ENCODE assay signal across 22 cellular contexts in genomic region chr11:2176389-2176900, GRCh38. TPM values are rescaled to one million over a fixed set of nuclear protein-coding genes. Genes with fewer than 3 reads are reported as not detected.
"Had no signal": no experiment of that assay in that cellular context is flagged by ENCODE, and none has a peak within 500 bp of the region (broad histone marks: within the 10 kb centered on the region; RNA-seq: fewer than 3 reads in every experiment).

No MANE protein-coding gene starts in this region.

- H3K36me3 Mint-ChIP-seq: activated naive CD4-positive, alpha-beta T cell treated with anti-CD3 and anti-CD28 coated beads, Interleukin-2, amount 10 ng/mL, durations not matched to agents 7 days and 5 days; activated naive CD8-positive, alpha-beta T cell treated with anti-CD3 and anti-CD28 coated beads for 36 hours had no signal

- H3K9me3 Mint-ChIP-seq: activated CD4-positive, alpha-beta memory T cell treated with anti-CD3 and anti-CD28 coated beads, Interleukin-2, amount 10 ng/mL, durations not matched to agents 7 days and 5 days; activated naive CD8-positive, alpha-beta T cell treated with anti-CD3 and anti-CD28 coated beads for 36 hours; activated T-helper 2 cell treated with anti-CD3 and anti-CD28 coated beads, Interferon-gamma antibody, Interleukin-2, Interleukin-4, amounts not matched to agents 10 μg/mL and 5 μg/mL and 100 μg/mL, durations not matched to agents 14 hours and 24 hours and 36 hours had no signal

- H3K27ac Mint-ChIP-seq: activated CD4-positive, alpha-beta memory T cell treated with anti-CD3 and anti-CD28 coated beads, Interleukin-2, amount 10 ng/mL, durations not matched to agents 7 days and 5 days; activated CD4-positive, alpha-beta T cell treated with anti-CD3 and anti-CD28 coated beads, Interleukin-2, amount 10 ng/mL, durations not matched to agents 7 days and 5 days; activated naive CD4-positive, alpha-beta T cell treated with anti-CD3 and anti-CD28 coated beads, Interleukin-2, amount 10 ng/mL, durations not matched to agents 7 days and 5 days; activated naive CD8-positive, alpha-beta T cell treated with anti-CD3 and anti-CD28 coated beads for 36 hours; activated T-helper 2 cell treated with anti-CD3 and anti-CD28 coated beads, Interferon-gamma antibody, Interleukin-2, Interleukin-4, amounts not matched to agents 10 μg/mL and 5 μg/mL and 100 μg/mL, durations not matched to agents 14 hours and 24 hours and 36 hours; T-helper 17 cell had no signal

- H3K4me3 Mint-ChIP-seq: activated CD4-positive, alpha-beta memory T cell treated with anti-CD3 and anti-CD28 coated beads, Interleukin-2, amount 10 ng/mL, durations not matched to agents 7 days and 5 days; activated CD4-positive, alpha-beta T cell treated with anti-CD3 and anti-CD28 coated beads, Interleukin-2, amount 10 ng/mL, durations not matched to agents 7 days and 5 days; activated naive CD4-positive, alpha-beta T cell treated with anti-CD3 and anti-CD28 coated beads, Interleukin-2, amount 10 ng/mL, durations not matched to agents 7 days and 5 days; activated naive CD8-positive, alpha-beta T cell treated with anti-CD3 and anti-CD28 coated beads for 36 hours; T-helper 17 cell had no signal

- ATAC-seq: T-helper 17 cell had no signal

- H3K27me3 Mint-ChIP-seq: activated CD4-positive, alpha-beta memory T cell treated with anti-CD3 and anti-CD28 coated beads, Interleukin-2, amount 10 ng/mL, durations not matched to agents 7 days and 5 days; activated CD4-positive, alpha-beta T cell treated with anti-CD3 and anti-CD28 coated beads, Interleukin-2, amount 10 ng/mL, durations not matched to agents 7 days and 5 days; activated naive CD4-positive, alpha-beta T cell treated with anti-CD3 and anti-CD28 coated beads, Interleukin-2, amount 10 ng/mL, durations not matched to agents 7 days and 5 days; activated naive CD8-positive, alpha-beta T cell treated with anti-CD3 and anti-CD28 coated beads for 36 hours; T-helper 17 cell had no signal

- DNase-seq: activated CD4-positive, alpha-beta memory T cell treated with anti-CD3 and anti-CD28 coated beads, Interleukin-2, amount 10 ng/mL, durations not matched to agents 7 days and 5 days; activated CD4-positive, alpha-beta T cell treated with anti-CD3 and anti-CD28 coated beads, Interleukin-2, amount 10 ng/mL, durations not matched to agents 7 days and 5 days; activated CD4-positive, CD25-positive, alpha-beta regulatory T cell; activated gamma-delta T cell treated with Interleukin-2 at 50 U/mL for 16 hours; activated naive CD4-positive, alpha-beta T cell treated with anti-CD3 and anti-CD28 coated beads, Interleukin-2, amount 10 ng/mL, durations not matched to agents 7 days and 5 days; activated naive CD8-positive, alpha-beta T cell treated with anti-CD3 and anti-CD28 coated beads for 36 hours; activated T-cell treated with anti-CD3 and anti-CD28 coated beads for 4 hours; activated T-cell treated with anti-CD3 and anti-CD28 coated beads, Interleukin-2, amount 50 U/mL, for 48 hours; cerebellar nuclear complex; NCI-H1048; NCI-H2029; NCI-H2107; NCI-H2171 treated with DMSO at 0.1 percent for 48 hours; NCI-H510A treated with DMSO at 0.1 percent for 48 hours; SIG-M5; T-helper 17 cell; T-helper 9 cell had no signal

- H3K4me1 Mint-ChIP-seq: activated CD4-positive, alpha-beta memory T cell treated with anti-CD3 and anti-CD28 coated beads, Interleukin-2, amount 10 ng/mL, durations not matched to agents 7 days and 5 days; activated CD4-positive, alpha-beta T cell treated with anti-CD3 and anti-CD28 coated beads, Interleukin-2, amount 10 ng/mL, durations not matched to agents 7 days and 5 days; activated naive CD4-positive, alpha-beta T cell treated with anti-CD3 and anti-CD28 coated beads, Interleukin-2, amount 10 ng/mL, durations not matched to agents 7 days and 5 days; activated naive CD8-positive, alpha-beta T cell treated with anti-CD3 and anti-CD28 coated beads for 36 hours had no signal

RNA-seq across cellular contexts. Expression of gene TH, which starts 4.8 kb away (rescaled TPM):
- total RNA-seq: activated CD4-positive, alpha-beta memory T cell treated with anti-CD3 and anti-CD28 coated beads, Interleukin-2, amount 10 ng/mL, durations not matched to agents 7 days and 5 days; activated CD4-positive, alpha-beta T cell treated with anti-CD3 and anti-CD28 coated beads, Interleukin-2, amount 10 ng/mL, durations not matched to agents 7 days and 5 days; activated CD8-positive, alpha-beta memory T cell treated with anti-CD3 and anti-CD28 coated beads for 36 hours; activated naive CD8-positive, alpha-beta T cell treated with anti-CD3 and anti-CD28 coated beads for 36 hours; activated T-helper 2 cell treated with anti-CD3 and anti-CD28 coated beads, Interferon-gamma antibody, Interleukin-2, Interleukin-4, amounts not matched to agents 10 μg/mL and 5 μg/mL and 100 μg/mL, durations not matched to agents 14 hours and 24 hours and 36 hours; cardiac septum; LHCN-M2; T-helper 17 cell had no signal

RNA-seq across cellular contexts. Expression of gene INS, which starts 15.4 kb away (rescaled TPM):
- total RNA-seq: activated CD4-positive, alpha-beta memory T cell treated with anti-CD3 and anti-CD28 coated beads, Interleukin-2, amount 10 ng/mL, durations not matched to agents 7 days and 5 days; activated CD4-positive, alpha-beta T cell treated with anti-CD3 and anti-CD28 coated beads, Interleukin-2, amount 10 ng/mL, durations not matched to agents 7 days and 5 days; activated CD8-positive, alpha-beta memory T cell treated with anti-CD3 and anti-CD28 coated beads for 36 hours; activated naive CD8-positive, alpha-beta T cell treated with anti-CD3 and anti-CD28 coated beads for 36 hours; activated T-helper 2 cell treated with anti-CD3 and anti-CD28 coated beads, Interferon-gamma antibody, Interleukin-2, Interleukin-4, amounts not matched to agents 10 μg/mL and 5 μg/mL and 100 μg/mL, durations not matched to agents 14 hours and 24 hours and 36 hours; cardiac septum; LHCN-M2; M059J; T-helper 17 cell had no signal
